In genomic region chr1:202501281-202501680, GRCh38 we compare ENCODE assay signal across 8 cellular contexts.
DNase-seq lines count a peak whose midpoint lies in the region; ATAC-seq, FAIRE-seq and TF ChIP-seq lines count a peak whose summit lies in the region.

No MANE protein-coding gene starts in this region.

- no TSS peak for BruUV-seq in K562 (replicated peaks; lab: Mats Ljungman, UMichigan)

- H4K20me1 ChIP-seq in Loucy (ENCODE audit: insufficient read depth, low read length, poor library complexity, severe bottlenecking): no peaks in the 10 kb centered on the region
- no peaks in the 10 kb centered on the region for H4K20me1 ChIP-seq in K562 (replicated peaks; ENCODE audit: control insufficient read depth, insufficient read depth, low read length)

- H3K27me3 Mint-ChIP-seq in activated T-cell treated with anti-CD3 and anti-CD28 coated beads, Interleukin-2, amount 50 U/mL, for 24 hours: no peaks in the 10 kb centered on the region
- no peaks in the 10 kb centered on the region for H3K27me3 Mint-ChIP-seq in activated naive CD4-positive, alpha-beta T cell treated with anti-CD3 and anti-CD28 coated beads, Interleukin-2, amount 10 ng/mL, durations not matched to agents 7 days and 5 days

- H3K4me1 ChIP-seq in Loucy (ENCODE audit: insufficient read depth, low read length, poor library complexity, severe bottlenecking): no peaks in the 10 kb centered on the region
- no peaks in the 10 kb centered on the region for H3K4me1 ChIP-seq in K562 (replicated peaks in 1 of 2; ENCODE audit: control insufficient read depth in 2 of 2, insufficient read depth in 2 of 2, low read length in 2 of 2)
- H3K4me1 ChIP-seq in right lobe of liver: peaks cover 0 to 6% (median 0%) of the 10 kb centered on the region in 4 donors

- peak; percentile 11 for FAIRE-seq in G401.6 (lab: Jason Lieb, UNC)
- peak; percentile 75 for FAIRE-seq in K562 (lab: Jason Lieb, UNC)

- no peaks in the 10 kb centered on the region for H3K9me3 Mint-ChIP-seq in activated T-cell treated with anti-CD3 and anti-CD28 coated beads, Interleukin-2, amount 50 U/mL, for 24 hours
- H3K9me3 Mint-ChIP-seq in activated naive CD4-positive, alpha-beta T cell treated with anti-CD3 and anti-CD28 coated beads, Interleukin-2, amount 10 ng/mL, durations not matched to agents 7 days and 5 days: no peaks in the 10 kb centered on the region

- DNase-seq in K562 (ENCODE audit: extremely low read depth in 1 of 4, low spot score in 3 of 4) (peak in 3 of 4 experiments; percentile 13 to 47 (median 17)), right lobe of liver (no peak), GM19240 (ENCODE audit: insufficient read length, low spot score) (no peak)
- no peak for DNase-seq in activated T-cell treated with anti-CD3 and anti-CD28 coated beads, Interleukin-2, amount 50 U/mL, for 1 hour
- no peak for DNase-seq in activated T-cell treated with anti-CD3 and anti-CD28 coated beads, Interleukin-2, amount 50 U/mL, for 24 hours
- DNase-seq in activated naive CD4-positive, alpha-beta T cell treated with anti-CD3 and anti-CD28 coated beads, Interleukin-2, amount 10 ng/mL, durations not matched to agents 7 days and 5 days: no peak

- no peaks in the 10 kb centered on the region for H3K4me1 Mint-ChIP-seq in activated T-cell treated with anti-CD3 and anti-CD28 coated beads, Interleukin-2, amount 50 U/mL, for 24 hours (ENCODE audit: low read depth)
- H3K4me1 Mint-ChIP-seq in activated naive CD4-positive, alpha-beta T cell treated with anti-CD3 and anti-CD28 coated beads, Interleukin-2, amount 10 ng/mL, durations not matched to agents 7 days and 5 days: no peaks in the 10 kb centered on the region

- no peak overlapping the region for H3K4me3 ChIP-seq in Loucy (ENCODE audit: low read length, poor library complexity, severe bottlenecking)
- H3K4me3 ChIP-seq in K562: no peak overlapping the region
- no peak overlapping the region for H3K4me3 ChIP-seq in right lobe of liver

- H3K27ac Mint-ChIP-seq in activated T-cell treated with anti-CD3 and anti-CD28 coated beads, Interleukin-2, amount 50 U/mL, for 24 hours: no peak overlapping the region
- no peak overlapping the region for H3K27ac Mint-ChIP-seq in activated naive CD4-positive, alpha-beta T cell treated with anti-CD3 and anti-CD28 coated beads, Interleukin-2, amount 10 ng/mL, durations not matched to agents 7 days and 5 days

- no peaks in the 10 kb centered on the region for H3K9me1 ChIP-seq in K562 (ENCODE audit: control insufficient read depth, insufficient read depth, low read length)

- H3K9me2 ChIP-seq in Loucy (replicated peaks; ENCODE audit: low read depth, low read length): no peaks in the 10 kb centered on the region

- H3K9me3 ChIP-seq in Loucy (ENCODE audit: insufficient read depth, low read depth, low read length): no peaks in the 10 kb centered on the region
- no peaks in the 10 kb centered on the region for H3K9me3 ChIP-seq in K562 (replicated peaks; ENCODE audit: control insufficient read depth, insufficient read depth, low read depth, low read length)
- no peaks in the 10 kb centered on the region for H3K9me3 ChIP-seq in right lobe of liver

- no peak for TF ChIP-seq POLR2A in K562 (conservative IDR thresholded peaks at IDR 0.05)
- TF ChIP-seq POLR2A in right lobe of liver (IDR thresholded peaks at IDR 0.05): no peak

- no peaks in the 10 kb centered on the region for H3F3A ChIP-seq in Loucy (ENCODE audit: low read depth)

- H3K27ac ChIP-seq in K562 (ENCODE audit: extremely low read depth, low read depth, low read length): no peak overlapping the region
- no peak overlapping the region for H3K27ac ChIP-seq in right lobe of liver

- intact Hi-C loops in K562 (cut with micrococcal nuclease) (loop anchor here (1.0 to 10.0 kb wide), 3 partner anchors 70 to 218 kb away; no protein-coding TSS in a partner anchor), right lobe of liver (cut with DNase I) (no loop called here)

- no peak overlapping the region for H3K4me3 Mint-ChIP-seq in activated T-cell treated with anti-CD3 and anti-CD28 coated beads, Interleukin-2, amount 50 U/mL, for 24 hours
- no peak overlapping the region for H3K4me3 Mint-ChIP-seq in activated naive CD4-positive, alpha-beta T cell treated with anti-CD3 and anti-CD28 coated beads, Interleukin-2, amount 10 ng/mL, durations not matched to agents 7 days and 5 days

- POLR2A ChIA-PET in K562 (lab: Yijun Ruan, JAX): interaction anchor here (1.0 to 1.2 kb wide), 2 partner anchors 9 to 124 kb away, joined by 3 read pairs; no protein-coding TSS in a partner anchor

- H3K27me3 ChIP-seq in Loucy (ENCODE audit: insufficient read depth, low read length, poor library complexity, severe bottlenecking): no peaks in the 10 kb centered on the region
- no peaks in the 10 kb centered on the region for H3K27me3 ChIP-seq in K562 (ENCODE audit: control insufficient read depth in 2 of 2, insufficient read depth in 2 of 2, low read length in 2 of 2)
- no peaks in the 10 kb centered on the region for H3K27me3 ChIP-seq in right lobe of liver

- H3K79me2 ChIP-seq in Loucy (ENCODE audit: insufficient read depth, low read length) (no peaks in the 10 kb centered on the region), K562 (ENCODE audit: control insufficient read depth, insufficient read depth, low read length) (no peaks in the 10 kb centered on the region)

- no peak for TF ChIP-seq EP300 in K562 (IDR thresholded peaks at IDR 0.05; ENCODE audit: low read length)

- H3K4me2 ChIP-seq in Loucy (ENCODE audit: low read depth, low read length, poor library complexity, severe bottlenecking): no peak overlapping the region
- no peak overlapping the region for H3K4me2 ChIP-seq in K562 (ENCODE audit: insufficient read depth, low read length)

- WGBS in K562 (ENCODE audit: insufficient coverage, low coverage, missing lambda C conversion rate): 26% methylated on average over 2 of the region's 2 CpGs
- WGBS in right lobe of liver (ENCODE audit: insufficient coverage, low coverage, low lambda C conversion rate, missing lambda C conversion rate): 48% methylated on average over 2 of the region's 2 CpGs

- peak; percentile 63 for TF ChIP-seq CTCF in Loucy (conservative IDR thresholded peaks at IDR 0.05; ENCODE audit: low read length)
- peak; percentile 47 to 76 (median 54); a peak in 3 of 6 replicates for TF ChIP-seq CTCF in K562 (IDR thresholded peaks at IDR 0.05 in 2 of 3, conservative IDR thresholded peaks at IDR 0.05 in 1 of 3; ENCODE audit: insufficient read depth in 2 of 3, low read depth in 1 of 3, low read length in 3 of 3)
- TF ChIP-seq CTCF in right lobe of liver (IDR thresholded peaks at IDR 0.05): peak; percentile 46 to 71 (median 51)

- in situ Hi-C loops in K562 (cut with MboI): no loop called here

- H2AFZ ChIP-seq in Loucy (ENCODE audit: low read length) (no peak overlapping the region), K562 (ENCODE audit: low read depth, low read length) (no peak overlapping the region)

- H3K36me3 ChIP-seq in Loucy (ENCODE audit: insufficient read depth, low read length) (no peaks in the 10 kb centered on the region), K562 (ENCODE audit: control insufficient read depth, insufficient read depth, low read length) (peaks cover 26% of the 10 kb centered on the region), right lobe of liver (peaks cover 0 to 5% (median 0%) of the 10 kb centered on the region in 4 donors)

- H3K9ac ChIP-seq in Loucy (ENCODE audit: low read depth, low read length, poor library complexity, severe bottlenecking): no peak overlapping the region
- H3K9ac ChIP-seq in K562 (ENCODE audit: insufficient read depth in 1 of 2, low read depth in 2 of 2, low read length in 2 of 2): no peak overlapping the region

- CTCF ChIA-PET in K562 (lab: Yijun Ruan, JAX; ENCODE audit: low intra/inter-chr PET ratio): interaction anchor here (0.7 to 2.1 kb wide), 8 partner anchors 69 to 218 kb away, joined by 3 to 22 read pairs (median 6); no protein-coding TSS in a partner anchor
- CTCF ChIA-PET in activated naive CD4-positive, alpha-beta T cell treated with anti-CD3 and anti-CD28 coated beads, Interleukin-2, amount 10 ng/mL, durations not matched to agents 7 days and 5 days (lab: Charles Lee): interaction anchor here (1.1 to 1.2 kb wide), 2 partner anchors 71 to 219 kb away, joined by 4 to 7 read pairs; no protein-coding TSS in a partner anchor

- peak; percentile 94 to 96 for TF ChIP-seq RAD21 in K562 (CRISPR knock-in tag; conservative IDR thresholded peaks at IDR 0.05 in 1 of 2, IDR thresholded peaks at IDR 0.05 in 1 of 2)

- peak; percentile 86 for ATAC-seq in K562
- ATAC-seq in right lobe of liver: peak; percentile 51 to 75 (median 68)

- H3K36me3 Mint-ChIP-seq in activated T-cell treated with anti-CD3 and anti-CD28 coated beads, Interleukin-2, amount 50 U/mL, for 24 hours (ENCODE audit: low read depth): peaks cover 39% of the 10 kb centered on the region
- peaks cover 9% of the 10 kb centered on the region for H3K36me3 Mint-ChIP-seq in activated naive CD4-positive, alpha-beta T cell treated with anti-CD3 and anti-CD28 coated beads, Interleukin-2, amount 10 ng/mL, durations not matched to agents 7 days and 5 days

TF ChIP-seq in K562, 482 proteins besides CTCF, POLR2A, EP300 and RAD21 (continues in another document):
- no peak for TF ChIP-seq HSF4 (CRISPR knock-in tag; IDR thresholded peaks at IDR 0.05; ENCODE audit: borderline replicate concordance)
- 0 out of 2 replicates have a peak, but pooled peaks have one; percentile 26 for TF ChIP-seq E2F1 (CRISPR knock-in tag; IDR thresholded peaks at IDR 0.05)
- peak; percentile 92 for TF ChIP-seq DEAF1 (CRISPR knock-in tag; IDR thresholded peaks at IDR 0.05)
- TF ChIP-seq MAFG (tag; conservative IDR thresholded peaks at IDR 0.05): peak; percentile 36; the same call in 1 of the 2 replicates

Comparison
In these comparisons a context has a peak if more than half of its experiments do, and no peak if none do; other contexts are left out.
1. DNase-seq: peak in K562 (3 of 4); none in right lobe of liver (0 of 3), activated T-cell treated with anti-CD3 and anti-CD28 coated beads, Interleukin-2, amount 50 U/mL, for 1 hour (single experiment), activated T-cell treated with anti-CD3 and anti-CD28 coated beads, Interleukin-2, amount 50 U/mL, for 24 hours (single experiment), GM19240 (single experiment) and activated naive CD4-positive, alpha-beta T cell treated with anti-CD3 and anti-CD28 coated beads, Interleukin-2, amount 10 ng/mL, durations not matched to agents 7 days and 5 days (single experiment).
2. Peak in every context shown above with its lines, with median percentiles within 50 percentile points of each other: CTCF ChIP-seq.